ENCODE assay signal across 2 cellular contexts in genomic region chr16:88695218-88695617, GRCh38.
TF ChIP-seq lines count a peak whose summit lies in the region.

No MANE protein-coding gene starts in this region.

TF ChIP-seq in IMR-90, 13 proteins besides CTCF, POLR2A, EP300 and RAD21:
- TF ChIP-seq BHLHE40 (IDR thresholded peaks at IDR 0.05; ENCODE audit: low read depth, low read length) (no peak), CHD1 (IDR thresholded peaks at IDR 0.05; ENCODE audit: low read depth, low read length) (no peak), FOS (IDR thresholded peaks at IDR 0.05; ENCODE audit: low read depth, low read length) (no peak)

TF ChIP-seq in H1, 55 proteins besides CTCF, POLR2A, EP300 and RAD21:
- no peak for TF ChIP-seq JUN (IDR thresholded peaks at IDR 0.05; ENCODE audit: low read depth, low read length)
- TF ChIP-seq BRCA1 (IDR thresholded peaks at IDR 0.05; ENCODE audit: low read depth, low read length), result no peak
- TF ChIP-seq ATF3 (IDR thresholded peaks at IDR 0.05; ENCODE audit: insufficient read depth, low read depth, low read length), result no peak
- TF ChIP-seq CBX5 (IDR thresholded peaks at IDR 0.05; ENCODE audit: low read depth, low read length), result no peak
- TF ChIP-seq CHD7 (IDR thresholded peaks at IDR 0.05; ENCODE audit: insufficient replicate concordance, low read length), result no peak
- TF ChIP-seq ASH2L (IDR thresholded peaks at IDR 0.05; ENCODE audit: low read length), result no peak
- TF ChIP-seq CHD1 (IDR thresholded peaks at IDR 0.05; ENCODE audit: low read depth, low read length), result no peak
- TF ChIP-seq SIN3A (conservative IDR thresholded peaks at IDR 0.05 in 1 of 2, IDR thresholded peaks at IDR 0.05 in 1 of 2; ENCODE audit: low read depth in 1 of 2, low read length in 2 of 2), result no peak
- no peak for TF ChIP-seq SP2 (IDR thresholded peaks at IDR 0.05; ENCODE audit: low read length)
- TF ChIP-seq RFX5 (IDR thresholded peaks at IDR 0.05; ENCODE audit: borderline replicate concordance, low read depth, low read length), result no peak
- no peak for TF ChIP-seq EGR1 (IDR thresholded peaks at IDR 0.05; ENCODE audit: borderline replicate concordance, low read depth, low read length)
- no peak for TF ChIP-seq SP1 (IDR thresholded peaks at IDR 0.05; ENCODE audit: low read depth, low read length)
- TF ChIP-seq HDAC6 (IDR thresholded peaks at IDR 0.05; ENCODE audit: low read depth, low read length), result no peak
- no peak for TF ChIP-seq TBP (IDR thresholded peaks at IDR 0.05; ENCODE audit: low read depth, low read length)
- TF ChIP-seq SIX5 (IDR thresholded peaks at IDR 0.05; ENCODE audit: low read depth, low read length), result no peak
- TF ChIP-seq SRF (IDR thresholded peaks at IDR 0.05; ENCODE audit: low read depth, low read length), result no peak
- TF ChIP-seq, protein P1, sequence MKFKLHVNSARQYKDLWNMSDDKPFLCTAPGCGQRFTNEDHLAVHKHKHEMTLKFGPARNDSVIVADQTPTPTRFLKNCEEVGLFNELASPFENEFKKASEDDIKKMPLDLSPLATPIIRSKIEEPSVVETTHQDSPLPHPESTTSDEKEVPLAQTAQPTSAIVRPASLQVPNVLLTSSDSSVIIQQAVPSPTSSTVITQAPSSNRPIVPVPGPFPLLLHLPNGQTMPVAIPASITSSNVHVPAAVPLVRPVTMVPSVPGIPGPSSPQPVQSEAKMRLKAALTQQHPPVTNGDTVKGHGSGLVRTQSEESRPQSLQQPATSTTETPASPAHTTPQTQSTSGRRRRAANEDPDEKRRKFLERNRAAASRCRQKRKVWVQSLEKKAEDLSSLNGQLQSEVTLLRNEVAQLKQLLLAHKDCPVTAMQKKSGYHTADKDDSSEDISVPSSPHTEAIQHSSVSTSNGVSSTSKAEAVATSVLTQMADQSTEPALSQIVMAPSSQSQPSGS (IDR thresholded peaks at IDR 0.05; ENCODE audit: low read length), result no peak
